16 cellular contexts compared by ENCODE assay signal in the genomic region with DNA sequence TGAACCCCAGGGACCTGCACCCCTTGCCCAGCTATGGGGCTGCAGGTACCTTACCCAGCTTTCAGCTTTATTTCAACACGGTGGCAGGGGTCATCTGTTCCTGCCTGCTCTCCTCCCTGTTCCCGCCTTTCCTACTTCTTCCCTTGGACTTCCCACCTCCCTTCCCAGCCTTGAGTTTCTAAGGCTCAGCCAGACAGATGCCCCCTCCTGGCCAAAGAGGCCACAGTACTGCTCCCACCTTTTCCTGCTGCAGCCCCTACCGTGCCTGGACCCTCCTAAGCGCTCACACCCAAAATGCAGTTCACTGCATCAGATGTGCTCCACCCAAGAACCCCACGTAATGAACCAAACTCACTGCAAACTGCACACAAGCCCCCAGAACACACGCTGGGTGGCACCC. TPM values are rescaled to one million over a fixed set of nuclear protein-coding genes. Genes with fewer than 3 reads are reported as not detected.
DNase-seq lines count a peak whose midpoint lies in the region; ATAC-seq, FAIRE-seq and TF ChIP-seq lines count a peak whose summit lies in the region.
"Had no signal": no experiment of that assay in that cellular context is flagged by ENCODE, and none has a peak within 500 bp of the region (broad histone marks: within the 10 kb centered on the region; RNA-seq: fewer than 3 reads in every experiment).

No MANE protein-coding gene starts in this region.

- no peaks in the 10 kb centered on the region for H3K9me3 Mint-ChIP-seq in Calu3 (ENCODE audit: low read depth, unreplicated experiment)
- no peaks in the 10 kb centered on the region for H3K9me3 Mint-ChIP-seq in astrocyte (ENCODE audit: unreplicated experiment)
- H3K9me3 Mint-ChIP-seq: activated naive CD4-positive, alpha-beta T cell treated with anti-CD3 and anti-CD28 coated beads, Interleukin-2, amount 50 U/mL, for 24 hours; naive thymus-derived CD8-positive, alpha-beta T cell; stimulated activated naive CD8-positive, alpha-beta T cell treated with anti-CD3 and anti-CD28 coated beads, Interleukin-15, amount 100 ng/mL, for 72 hours had no signal

- H3K36me3 ChIP-seq in HEK293 (ENCODE audit: control insufficient read depth in 2 of 2, insufficient read depth in 1 of 2, low read length in 2 of 2): peaks cover 9 to 100% of the 10 kb centered on the region in 2 experiments; a peak in 2 of 3 replicates
- peaks cover 22% of the 10 kb centered on the region for H3K36me3 ChIP-seq in astrocyte (ENCODE audit: insufficient read depth, low read length)
- H3K36me3 ChIP-seq in lower lobe of right lung: peaks cover 99% of the 10 kb centered on the region
- peaks cover 62 to 100% (median 68%) of the 10 kb centered on the region in 4 donors for H3K36me3 ChIP-seq in sigmoid colon

- CTCF ChIA-PET in Calu3 (lab: Charles Lee): no interaction called here
- CTCF ChIA-PET in HEK293 (lab: Yijun Ruan, JAX): interaction anchor here (0.7 to 1.3 kb wide), 5 partner anchors 9 to 82 kb away, joined by 3 to 4 read pairs (median 4); no protein-coding TSS in a partner anchor

- no peak overlapping the region for H3K27ac ChIP-seq in HEK293 (ENCODE audit: extremely low read depth, low read depth, low read length)
- no peak overlapping the region for H3K27ac ChIP-seq in astrocyte (ENCODE audit: low read depth, low read length)
- no peak overlapping the region for H3K27ac ChIP-seq in lower lobe of right lung
- H3K27ac ChIP-seq in sigmoid colon: no peak overlapping the region
- H3K27ac ChIP-seq: SJSA1 had no signal

- DNase-seq in Calu3: no peak
- DNase-seq in astrocyte (ENCODE audit: low read depth): no peak
- no peak for DNase-seq in lower lobe of right lung
- DNase-seq in NCI-H446 treated with DMSO at 0.1 percent for 48 hours (lab: John Stamatoyannopoulos, UW): no peak
- DNase-seq in sigmoid colon: no peak
- DNase-seq: Caco-2; effector memory CD4-positive, alpha-beta T cell; naive thymus-derived CD8-positive, alpha-beta T cell; NCI-H345; stimulated activated naive CD8-positive, alpha-beta T cell treated with anti-CD3 and anti-CD28 coated beads, Interleukin-15, amount 100 ng/mL, for 72 hours had no signal

- ATAC-seq in lower lobe of right lung (no peak), HG03442 (IDR thresholded peaks at IDR 0.05; ENCODE audit: unreplicated experiment) (no peak), HG03521 (IDR thresholded peaks at IDR 0.05; ENCODE audit: unreplicated experiment) (no peak)
- ATAC-seq: naive thymus-derived CD8-positive, alpha-beta T cell; stimulated activated naive CD8-positive, alpha-beta T cell treated with anti-CD3 and anti-CD28 coated beads, Interleukin-15, amount 100 ng/mL, for 72 hours had no signal

- H4K20me1 ChIP-seq in astrocyte (ENCODE audit: insufficient read depth, low read length): peaks cover 42% of the 10 kb centered on the region

- no TSS peak for BruUV-seq in Calu3 (replicated peaks; lab: Mats Ljungman, UMichigan)

- H2AFZ ChIP-seq in astrocyte (ENCODE audit: low read depth, low read length): no peak overlapping the region

- no peak overlapping the region for H3K4me3 Mint-ChIP-seq in Calu3 (ENCODE audit: low read depth, unreplicated experiment)
- H3K4me3 Mint-ChIP-seq in astrocyte (ENCODE audit: unreplicated experiment): no peak overlapping the region
- H3K4me3 Mint-ChIP-seq: activated naive CD4-positive, alpha-beta T cell treated with anti-CD3 and anti-CD28 coated beads, Interleukin-2, amount 50 U/mL, for 24 hours; naive thymus-derived CD8-positive, alpha-beta T cell; stimulated activated naive CD8-positive, alpha-beta T cell treated with anti-CD3 and anti-CD28 coated beads, Interleukin-15, amount 100 ng/mL, for 72 hours had no signal

- FAIRE-seq in astrocyte (lab: Jason Lieb, UNC): no peak

- TF ChIP-seq POLR2A in sigmoid colon (IDR thresholded peaks at IDR 0.05): no peak

- H3K4me1 ChIP-seq in HEK293 (ENCODE audit: control insufficient read depth, insufficient read depth, low read length): no peaks in the 10 kb centered on the region
- H3K4me1 ChIP-seq in astrocyte (ENCODE audit: insufficient read depth, low read length): no peaks in the 10 kb centered on the region
- no peaks in the 10 kb centered on the region for H3K4me1 ChIP-seq in lower lobe of right lung
- H3K4me1 ChIP-seq in sigmoid colon: no peaks in the 10 kb centered on the region
- H3K4me1 ChIP-seq: Caco-2, SJSA1 had no signal

- peak; percentile 25 for TF ChIP-seq CTCF in Calu3 (IDR thresholded peaks at IDR 0.05; ENCODE audit: unreplicated experiment)
- peak; percentile 58 for TF ChIP-seq CTCF in HEK293 (tag by site-specific recombination; IDR thresholded peaks at IDR 0.05)
- TF ChIP-seq CTCF in astrocyte (IDR thresholded peaks at IDR 0.05; ENCODE audit: insufficient read depth, low read depth, low read length): peak; percentile 26
- TF ChIP-seq CTCF in lower lobe of right lung (IDR thresholded peaks at IDR 0.05): peak; percentile 8
- TF ChIP-seq CTCF in sigmoid colon (IDR thresholded peaks at IDR 0.05): no peak

- H3K27ac Mint-ChIP-seq in Calu3 (ENCODE audit: unreplicated experiment): no peak overlapping the region
- H3K27ac Mint-ChIP-seq in astrocyte (ENCODE audit: unreplicated experiment): no peak overlapping the region
- H3K27ac Mint-ChIP-seq: activated naive CD4-positive, alpha-beta T cell treated with anti-CD3 and anti-CD28 coated beads, Interleukin-2, amount 50 U/mL, for 24 hours; stimulated activated naive CD8-positive, alpha-beta T cell treated with anti-CD3 and anti-CD28 coated beads, Interleukin-15, amount 100 ng/mL, for 72 hours had no signal

- no peaks in the 10 kb centered on the region for H3K9me3 ChIP-seq in HEK293 (ENCODE audit: control insufficient read depth, insufficient read depth, low read depth, low read length)
- no peaks in the 10 kb centered on the region for H3K9me3 ChIP-seq in astrocyte (ENCODE audit: insufficient read depth, low read depth, low read length)
- H3K9me3 ChIP-seq in lower lobe of right lung: no peaks in the 10 kb centered on the region
- no peaks in the 10 kb centered on the region for H3K9me3 ChIP-seq in sigmoid colon
- H3K9me3 ChIP-seq: Caco-2, SJSA1 had no signal

- H3K27me3 Mint-ChIP-seq in Calu3 (ENCODE audit: unreplicated experiment): no peaks in the 10 kb centered on the region
- peaks cover 4% of the 10 kb centered on the region for H3K27me3 Mint-ChIP-seq in astrocyte (ENCODE audit: low read depth, unreplicated experiment)
- H3K27me3 Mint-ChIP-seq: activated naive CD4-positive, alpha-beta T cell treated with anti-CD3 and anti-CD28 coated beads, Interleukin-2, amount 50 U/mL, for 24 hours; naive thymus-derived CD8-positive, alpha-beta T cell; stimulated activated naive CD8-positive, alpha-beta T cell treated with anti-CD3 and anti-CD28 coated beads, Interleukin-15, amount 100 ng/mL, for 72 hours had no signal

- POLR2A ChIA-PET in HEK293 (lab: Yijun Ruan, JAX): interaction anchor here (0.5 to 2.6 kb wide), 3 partner anchors 8 to 39 kb away, joined by 3 to 12 read pairs (median 5); no protein-coding TSS in a partner anchor

- 81% methylated on average over 6 of the region's 6 CpGs for WGBS in sigmoid colon, 2 donors

- H3K4me1 Mint-ChIP-seq in Calu3 (ENCODE audit: low read depth, unreplicated experiment) (no peaks in the 10 kb centered on the region), astrocyte (ENCODE audit: low read depth, unreplicated experiment) (no peaks in the 10 kb centered on the region)
- H3K4me1 Mint-ChIP-seq: activated naive CD4-positive, alpha-beta T cell treated with anti-CD3 and anti-CD28 coated beads, Interleukin-2, amount 50 U/mL, for 24 hours had no signal

- H3K79me2 ChIP-seq in astrocyte (ENCODE audit: insufficient read depth, low read length): peaks cover 8% of the 10 kb centered on the region

- H3K4me3 ChIP-seq in HEK293 (ENCODE audit: low read depth, low read length) (no peak overlapping the region), astrocyte (ENCODE audit: insufficient read depth, low read depth, low read length) (no peak overlapping the region), lower lobe of right lung (no peak overlapping the region), sigmoid colon (no peak overlapping the region)
- H3K4me3 ChIP-seq: SJSA1 had no signal

- no peak overlapping the region for H3K9ac ChIP-seq in astrocyte (ENCODE audit: low read length)

- H3K27me3 ChIP-seq in astrocyte (ENCODE audit: insufficient read depth, low read length) (no peaks in the 10 kb centered on the region), lower lobe of right lung (ENCODE audit: low read depth) (no peaks in the 10 kb centered on the region), sigmoid colon (no peaks in the 10 kb centered on the region)
- H3K27me3 ChIP-seq: SJSA1 had no signal

- TF ChIP-seq EP300 in sigmoid colon (IDR thresholded peaks at IDR 0.05): no peak

- intact Hi-C loops in Calu3 (cut with micrococcal nuclease; ENCODE audit: unreplicated experiment): no loop called here
- intact Hi-C loops in lower lobe of right lung (cut with DNase I): no loop called here
- intact Hi-C loops in sigmoid colon (cut with DNase I): no loop called here

- H3K36me3 Mint-ChIP-seq in Calu3 (ENCODE audit: insufficient read depth, unreplicated experiment) (peaks cover 14% of the 10 kb centered on the region), astrocyte (ENCODE audit: low read depth, unreplicated experiment) (peaks cover 21% of the 10 kb centered on the region)

- no peak overlapping the region for H3K4me2 ChIP-seq in astrocyte (ENCODE audit: low read length)

TF ChIP-seq in HEK293, 187 proteins besides CTCF, POLR2A, EP300 and RAD21 (continues in another document):
- TF ChIP-seq MZF1 (tag by site-specific recombination; IDR thresholded peaks at IDR 0.05; ENCODE audit: borderline replicate concordance): no peak
- TF ChIP-seq ZNF501 (tag by site-specific recombination; IDR thresholded peaks at IDR 0.05): no peak
- TF ChIP-seq ZNF837 (tag by site-specific recombination; IDR thresholded peaks at IDR 0.05): no peak

RNA-seq across cellular contexts. Expression of a gene that starts 7.7 kb away (rescaled TPM):
- total RNA-seq in Calu3 (2022) (98.6 and 107 TPM in 2 replicates), astrocyte (83.7 and 91.4 TPM in 2 replicates), lower lobe of right lung (46.5 TPM), sigmoid colon (10 to 100 TPM; 26.0 to 32.6 (median 27.8) TPM)
- polyA plus RNA-seq in sigmoid colon: 10 to 100 TPM; 25.4 to 81.6 (median 25.8) TPM

RNA-seq across cellular contexts. Expression of a gene that starts 9.0 kb away (rescaled TPM):
- total RNA-seq in Calu3 (2022): 27.1 and 27.8 TPM in 2 replicates
- total RNA-seq in astrocyte: 25.6 and 25.9 TPM in 2 replicates
- total RNA-seq in lower lobe of right lung: 17.0 TPM
- 10 to 100 TPM in 1 of 4 donors, 1 to 10 TPM in 3; 4.5 to 10.5 (median 5.1) TPM for total RNA-seq in sigmoid colon
- 10 to 100 TPM in 1 of 3 donors, 1 to 10 TPM in 1, under 1 TPM in 1; 0.69 to 10.8 (median 1.2) TPM for polyA plus RNA-seq in sigmoid colon

RNA-seq across cellular contexts. Expression of a gene that starts 14.9 kb away (rescaled TPM):
- total RNA-seq in Calu3 (2022) (11.9 and 16.2 TPM in 2 replicates), astrocyte (2.1 and 2.4 TPM in 2 replicates), lower lobe of right lung (1.2 TPM), sigmoid colon (not detected)
- 1 to 10 TPM in 1 of 3 donors, under 1 TPM in 1, not detected in 1; 0.46 to 1.5 TPM for polyA plus RNA-seq in sigmoid colon

RNA-seq across cellular contexts. Expression of a gene that starts 27.6 kb away (rescaled TPM):
- 0.27 and 0.54 TPM in 2 replicates for total RNA-seq in Calu3 (2022)
- 6.0 and 9.5 TPM in 2 replicates for total RNA-seq in astrocyte
- 2.2 TPM for total RNA-seq in lower lobe of right lung
- total RNA-seq in sigmoid colon: 1 to 10 TPM; 2.1 to 4.6 (median 4.2) TPM
- 1 to 10 TPM in 2 of 3 donors, under 1 TPM in 1; 0.60 to 4.9 (median 3.7) TPM for polyA plus RNA-seq in sigmoid colon
- total RNA-seq: naive thymus-derived CD8-positive, alpha-beta T cell had no signal

RNA-seq across cellular contexts. Expression of a gene that starts 30.5 kb away (rescaled TPM):
- not detected in 2 replicates for total RNA-seq in Calu3 (2022)
- total RNA-seq in astrocyte: 0.20 TPM in 1 of 2 replicates, not detected in the other
- not detected for total RNA-seq in lower lobe of right lung
- total RNA-seq in sigmoid colon: under 1 TPM in 1 of 4 donors, not detected in 3; under 0.01 TPM
- under 1 TPM in 2 of 3 donors, not detected in 1; 0.16 to 0.69 TPM for polyA plus RNA-seq in sigmoid colon
- total RNA-seq: LHCN-M2; naive thymus-derived CD8-positive, alpha-beta T cell had no signal
- polyA plus RNA-seq: naive thymus-derived CD8-positive, alpha-beta T cell had no signal

Comparison
In these comparisons a context has a peak if more than half of its experiments do, and no peak if none do; other contexts are left out.
1. CTCF ChIP-seq: peak in Calu3 (single experiment), HEK293 (single experiment), astrocyte (single experiment) and lower lobe of right lung (single experiment); none in sigmoid colon (0 of 4).